Comparison of ENCODE assay signal across 1 cellular context in genomic region chr6:43724354-43724753, GRCh38.
TF ChIP-seq lines count a peak whose summit lies in the region.

No MANE protein-coding gene starts in this region.

TF ChIP-seq in HepG2, 621 proteins besides CTCF, POLR2A, EP300 and RAD21:
- TF ChIP-seq ATAD3A (CRISPR knock-in tag; IDR thresholded peaks at IDR 0.05) (no peak), SIN3A (IDR thresholded peaks at IDR 0.05; ENCODE audit: borderline replicate concordance, low read depth, low read length) (no peak), RFX1 (IDR thresholded peaks at IDR 0.05) (no peak), ADNP (CRISPR knock-in tag; IDR thresholded peaks at IDR 0.05) (no peak), ZNF772 (CRISPR knock-in tag; IDR thresholded peaks at IDR 0.05) (0 out of 2 replicates have a peak, but pooled peaks have one; percentile 23), EEA1 (CRISPR knock-in tag; IDR thresholded peaks at IDR 0.05; ENCODE audit: borderline replicate concordance) (0 out of 2 replicates have a peak, but pooled peaks have one; percentile 42), IRF2 (CRISPR knock-in tag; IDR thresholded peaks at IDR 0.05) (0 out of 2 replicates have a peak, but pooled peaks have one; percentile 4), YEATS2 (CRISPR knock-in tag; IDR thresholded peaks at IDR 0.05; ENCODE audit: borderline replicate concordance) (no peak), NR2C2 (CRISPR knock-in tag; IDR thresholded peaks at IDR 0.05; ENCODE audit: borderline replicate concordance) (0 out of 2 replicates have a peak, but pooled peaks have one; percentile 3), ZNF580 (CRISPR knock-in tag; IDR thresholded peaks at IDR 0.05; ENCODE audit: borderline replicate concordance, low read depth) (no peak), REXO4 (CRISPR knock-in tag; IDR thresholded peaks at IDR 0.05; ENCODE audit: borderline replicate concordance) (0 out of 2 replicates have a peak, but pooled peaks have one; percentile 39), MED1 (CRISPR knock-in tag; IDR thresholded peaks at IDR 0.05) (0 out of 2 replicates have a peak, but pooled peaks have one; percentile 9), SOX13 (IDR thresholded peaks at IDR 0.05) (no peak), SOX13 (CRISPR knock-in tag; conservative IDR thresholded peaks at IDR 0.05 in 1 of 2, IDR thresholded peaks at IDR 0.05 in 1 of 2) (no peak), ZNF33B (CRISPR knock-in tag; IDR thresholded peaks at IDR 0.05) (0 out of 2 replicates have a peak, but pooled peaks have one; percentile 1), HOXA5 (CRISPR knock-in tag; IDR thresholded peaks at IDR 0.05) (0 out of 2 replicates have a peak, but pooled peaks have one; percentile 0), HDAC6 (IDR thresholded peaks at IDR 0.05; ENCODE audit: low read depth, low read length) (no peak), NCOA2 (CRISPR knock-in tag; IDR thresholded peaks at IDR 0.05) (no peak), HNRNPUL1 (IDR thresholded peaks at IDR 0.05; ENCODE audit: low read depth, low read length) (no peak), MXD4 (CRISPR knock-in tag; IDR thresholded peaks at IDR 0.05) (no peak), ASH2L (IDR thresholded peaks at IDR 0.05; ENCODE audit: insufficient read length, low read depth, low read length) (peak; percentile 2)
- TF ChIP-seq, protein P1, sequence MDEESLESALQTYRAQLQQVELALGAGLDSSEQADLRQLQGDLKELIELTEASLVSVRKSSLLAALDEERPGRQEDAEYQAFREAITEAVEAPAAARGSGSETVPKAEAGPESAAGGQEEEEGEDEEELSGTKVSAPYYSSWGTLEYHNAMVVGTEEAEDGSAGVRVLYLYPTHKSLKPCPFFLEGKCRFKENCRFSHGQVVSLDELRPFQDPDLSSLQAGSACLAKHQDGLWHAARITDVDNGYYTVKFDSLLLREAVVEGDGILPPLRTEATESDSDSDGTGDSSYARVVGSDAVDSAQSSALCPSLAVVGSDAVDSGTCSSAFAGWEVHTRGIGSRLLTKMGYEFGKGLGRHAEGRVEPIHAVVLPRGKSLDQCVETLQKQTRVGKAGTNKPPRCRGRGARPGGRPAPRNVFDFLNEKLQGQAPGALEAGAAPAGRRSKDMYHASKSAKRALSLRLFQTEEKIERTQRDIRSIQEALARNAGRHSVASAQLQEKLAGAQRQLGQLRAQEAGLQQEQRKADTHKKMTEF (CRISPR knock-in tag; IDR thresholded peaks at IDR 0.05), result no peak
- TF ChIP-seq, protein P2, sequence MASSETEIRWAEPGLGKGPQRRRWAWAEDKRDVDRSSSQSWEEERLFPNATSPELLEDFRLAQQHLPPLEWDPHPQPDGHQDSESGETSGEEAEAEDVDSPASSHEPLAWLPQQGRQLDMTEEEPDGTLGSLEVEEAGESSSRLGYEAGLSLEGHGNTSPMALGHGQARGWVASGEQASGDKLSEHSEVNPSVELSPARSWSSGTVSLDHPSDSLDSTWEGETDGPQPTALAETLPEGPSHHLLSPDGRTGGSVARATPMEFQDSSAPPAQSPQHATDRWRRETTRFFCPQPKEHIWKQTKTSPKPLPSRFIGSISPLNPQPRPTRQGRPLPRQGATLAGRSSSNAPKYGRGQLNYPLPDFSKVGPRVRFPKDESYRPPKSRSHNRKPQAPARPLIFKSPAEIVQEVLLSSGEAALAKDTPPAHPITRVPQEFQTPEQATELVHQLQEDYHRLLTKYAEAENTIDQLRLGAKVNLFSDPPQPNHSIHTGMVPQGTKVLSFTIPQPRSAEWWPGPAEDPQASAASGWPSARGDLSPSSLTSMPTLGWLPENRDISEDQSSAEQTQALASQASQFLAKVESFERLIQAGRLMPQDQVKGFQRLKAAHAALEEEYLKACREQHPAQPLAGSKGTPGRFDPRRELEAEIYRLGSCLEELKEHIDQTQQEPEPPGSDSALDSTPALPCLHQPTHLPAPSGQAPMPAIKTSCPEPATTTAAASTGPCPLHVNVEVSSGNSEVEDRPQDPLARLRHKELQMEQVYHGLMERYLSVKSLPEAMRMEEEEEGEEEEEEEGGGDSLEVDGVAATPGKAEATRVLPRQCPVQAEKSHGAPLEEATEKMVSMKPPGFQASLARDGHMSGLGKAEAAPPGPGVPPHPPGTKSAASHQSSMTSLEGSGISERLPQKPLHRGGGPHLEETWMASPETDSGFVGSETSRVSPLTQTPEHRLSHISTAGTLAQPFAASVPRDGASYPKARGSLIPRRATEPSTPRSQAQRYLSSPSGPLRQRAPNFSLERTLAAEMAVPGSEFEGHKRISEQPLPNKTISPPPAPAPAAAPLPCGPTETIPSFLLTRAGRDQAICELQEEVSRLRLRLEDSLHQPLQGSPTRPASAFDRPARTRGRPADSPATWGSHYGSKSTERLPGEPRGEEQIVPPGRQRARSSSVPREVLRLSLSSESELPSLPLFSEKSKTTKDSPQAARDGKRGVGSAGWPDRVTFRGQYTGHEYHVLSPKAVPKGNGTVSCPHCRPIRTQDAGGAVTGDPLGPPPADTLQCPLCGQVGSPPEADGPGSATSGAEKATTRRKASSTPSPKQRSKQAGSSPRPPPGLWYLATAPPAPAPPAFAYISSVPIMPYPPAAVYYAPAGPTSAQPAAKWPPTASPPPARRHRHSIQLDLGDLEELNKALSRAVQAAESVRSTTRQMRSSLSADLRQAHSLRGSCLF (CRISPR knock-in tag; IDR thresholded peaks at IDR 0.05; ENCODE audit: borderline replicate concordance), result no peak
